14 cellular contexts compared by ENCODE assay signal in genomic region chr7:155455776-155456516, GRCh38. TPM values are rescaled to one million over a fixed set of nuclear protein-coding genes. Genes with fewer than 3 reads are reported as not detected.
DNase-seq lines count a peak whose midpoint lies in the region; ATAC-seq, FAIRE-seq and TF ChIP-seq lines count a peak whose summit lies in the region.
"Had no signal": no experiment of that assay in that cellular context is flagged by ENCODE, and none has a peak within 500 bp of the region (broad histone marks: within the 10 kb centered on the region; RNA-seq: fewer than 3 reads in every experiment).

No MANE protein-coding gene starts in this region.

- H3K36me3 Mint-ChIP-seq in CD4-positive, CD25-positive, alpha-beta regulatory T cell, result no peaks in the 10 kb centered on the region
- H3K36me3 Mint-ChIP-seq in activated naive CD8-positive, alpha-beta T cell, result no peaks in the 10 kb centered on the region
- H3K36me3 Mint-ChIP-seq in natural killer cell treated with Interleukin-12 subunit alpha and Interleukin-12 subunit beta and Interleukin-15 and Interleukin-18, amount 100 ng/mL, for 72 hours, result no peaks in the 10 kb centered on the region

- H3K4me3 ChIP-seq in CD4-positive, CD25-positive, alpha-beta regulatory T cell (ENCODE audit: low read depth, low read length), result no peak overlapping the region

- peak overlapping the region in 3 of 4 donors; percentile 36 to 89 (median 78) for H3K4me3 Mint-ChIP-seq in CD4-positive, CD25-positive, alpha-beta regulatory T cell
- H3K4me3 Mint-ChIP-seq in activated naive CD8-positive, alpha-beta T cell, result peak overlapping the region; percentile 70
- peak overlapping the region; percentile 72 for H3K4me3 Mint-ChIP-seq in natural killer cell treated with Interleukin-12 subunit alpha and Interleukin-12 subunit beta and Interleukin-15 and Interleukin-18, amount 100 ng/mL, for 72 hours

- no peak for TF ChIP-seq CTCF in GM13976 (IDR thresholded peaks at IDR 0.05; ENCODE audit: borderline replicate concordance, control extremely low read depth, extremely low read depth, insufficient read depth, missing control alignments)

- H3K27me3 Mint-ChIP-seq in CD4-positive, CD25-positive, alpha-beta regulatory T cell, result peaks cover 74% of the 10 kb centered on the region
- H3K27me3 Mint-ChIP-seq in activated naive CD8-positive, alpha-beta T cell, result peaks cover 37% of the 10 kb centered on the region
- peaks cover 50 to 55% of the 10 kb centered on the region in 2 donors for H3K27me3 Mint-ChIP-seq in natural killer cell treated with Interleukin-12 subunit alpha and Interleukin-12 subunit beta and Interleukin-15 and Interleukin-18, amount 100 ng/mL, for 72 hours

- H3K27ac ChIP-seq in CD4-positive, CD25-positive, alpha-beta regulatory T cell (ENCODE audit: insufficient read depth, low read length, poor library complexity, severe bottlenecking), result no peak overlapping the region
- H3K27ac ChIP-seq: brain microvascular endothelial cell, heart right ventricle had no signal

- no peak overlapping the region for H3K27ac Mint-ChIP-seq in CD4-positive, CD25-positive, alpha-beta regulatory T cell
- peak overlapping the region; percentile 19 for H3K27ac Mint-ChIP-seq in activated naive CD8-positive, alpha-beta T cell
- H3K27ac Mint-ChIP-seq in natural killer cell treated with Interleukin-12 subunit alpha and Interleukin-12 subunit beta and Interleukin-15 and Interleukin-18, amount 100 ng/mL, for 72 hours, result peak overlapping the region; percentile 50 to 53

- DNase-seq in CD4-positive, CD25-positive, alpha-beta regulatory T cell, result no peak
- DNase-seq in GM13976 (ENCODE audit: low spot score) (peak; percentile 41), SW480 (ENCODE audit: low spot score) (no peak), HTR-8/SVneo (ENCODE audit: insufficient read length, low spot score) (no peak)
- DNase-seq in natural killer cell treated with Interleukin-12 subunit alpha and Interleukin-12 subunit beta and Interleukin-15 and Interleukin-18, amount 100 ng/mL, for 72 hours (ENCODE audit: low spot score), result no peak
- DNase-seq: brain microvascular endothelial cell; COR-L47; heart right ventricle; IMR-90; stimulated activated CD4-positive, alpha-beta T cell treated with anti-CD3 and anti-CD28 coated beads, Interleukin-4, amount 100 ng/mL, for 4 hours had no signal

- in situ Hi-C loops in GM13976 (cut with MboI; ENCODE audit: low sequenced_read_pairs, unreplicated experiment), result no loop called here

- ATAC-seq in CD4-positive, CD25-positive, alpha-beta regulatory T cell (ENCODE audit: low read depth in 2 of 2), result no peak
- ATAC-seq in natural killer cell treated with Interleukin-12 subunit alpha and Interleukin-12 subunit beta and Interleukin-15 and Interleukin-18, amount 100 ng/mL, for 72 hours, result no peak
- ATAC-seq in HG03442 (IDR thresholded peaks at IDR 0.05; ENCODE audit: unreplicated experiment) (no peak), HG03159 (IDR thresholded peaks at IDR 0.05; ENCODE audit: unreplicated experiment) (no peak)

- H3K4me1 ChIP-seq in CD4-positive, CD25-positive, alpha-beta regulatory T cell (ENCODE audit: control insufficient read depth, insufficient read depth, low read length, poor library complexity, severe bottlenecking), result peaks cover 18% of the 10 kb centered on the region

- FAIRE-seq in HTR-8/SVneo (lab: Jason Lieb, UNC), result no peak

- H3K36me3 ChIP-seq in CD4-positive, CD25-positive, alpha-beta regulatory T cell (ENCODE audit: control insufficient read depth, insufficient read depth, low read length), result no peaks in the 10 kb centered on the region
- H3K36me3 ChIP-seq: brain microvascular endothelial cell, heart right ventricle had no signal

- H3K27me3 ChIP-seq in CD4-positive, CD25-positive, alpha-beta regulatory T cell (ENCODE audit: control insufficient read depth, insufficient read depth, low read length), result peaks cover 24% of the 10 kb centered on the region

- no peaks in the 10 kb centered on the region for H3K9me3 ChIP-seq in CD4-positive, CD25-positive, alpha-beta regulatory T cell (ENCODE audit: control insufficient read depth in 2 of 2, low read length in 2 of 2)
- H3K9me3 ChIP-seq: heart right ventricle had no signal

- H3K9me3 Mint-ChIP-seq in CD4-positive, CD25-positive, alpha-beta regulatory T cell, result peaks cover 0 to 3% (median 0%) of the 10 kb centered on the region in 7 donors
- H3K9me3 Mint-ChIP-seq in activated naive CD8-positive, alpha-beta T cell (ENCODE audit: low read depth), result no peaks in the 10 kb centered on the region
- H3K9me3 Mint-ChIP-seq in natural killer cell treated with Interleukin-12 subunit alpha and Interleukin-12 subunit beta and Interleukin-15 and Interleukin-18, amount 100 ng/mL, for 72 hours, result no peaks in the 10 kb centered on the region

- H3K4me1 Mint-ChIP-seq in CD4-positive, CD25-positive, alpha-beta regulatory T cell, result peaks cover 0 to 27% (median 4%) of the 10 kb centered on the region in 4 donors
- peaks cover 27% of the 10 kb centered on the region for H3K4me1 Mint-ChIP-seq in activated naive CD8-positive, alpha-beta T cell (ENCODE audit: low read depth)
- peaks cover 8 to 24% of the 10 kb centered on the region in 2 donors for H3K4me1 Mint-ChIP-seq in natural killer cell treated with Interleukin-12 subunit alpha and Interleukin-12 subunit beta and Interleukin-15 and Interleukin-18, amount 100 ng/mL, for 72 hours (ENCODE audit: low read depth in 2 of 2)

RNA-seq across cellular contexts. Expression of gene EN2, which starts 2.0 kb away (rescaled TPM):
- total RNA-seq in CD4-positive, CD25-positive, alpha-beta regulatory T cell, result not detected
- polyA plus RNA-seq in CD4-positive, CD25-positive, alpha-beta regulatory T cell, result not detected
- total RNA-seq in natural killer cell treated with Interleukin-12 subunit alpha and Interleukin-12 subunit beta and Interleukin-15 and Interleukin-18, amount 100 ng/mL, for 72 hours, result under 1 TPM in 1 of 2 donors, not detected in 1; 0.07 TPM
- total RNA-seq: IMR-90 had no signal
- polyA plus RNA-seq: IMR-90, liver had no signal

Comparison
In these comparisons a context has a peak if more than half of its experiments do, and no peak if none do; other contexts are left out.
1. H3K27ac Mint-ChIP-seq: peak in activated naive CD8-positive, alpha-beta T cell (single experiment) and natural killer cell treated with Interleukin-12 subunit alpha and Interleukin-12 subunit beta and Interleukin-15 and Interleukin-18, amount 100 ng/mL, for 72 hours (2 of 2); none in CD4-positive, CD25-positive, alpha-beta regulatory T cell (0 of 3).
2. Peak in every context shown above with its lines, with median percentiles within 50 percentile points of each other: H3K4me3 Mint-ChIP-seq.